In genomic region chr20:49787371-49788357, GRCh38 we compare ENCODE assay signal across 21 cellular contexts.
"Had no signal": no experiment of that assay in that cellular context is flagged by ENCODE, and none has a peak within 500 bp of the region (broad histone marks: within the 10 kb centered on the region; RNA-seq: fewer than 3 reads in every experiment).

No MANE protein-coding gene starts in this region.

- H3K27ac ChIP-seq: breast epithelium, epithelial cell of prostate, ovary, prostate gland, thyroid gland had no signal

- H3K4me3 ChIP-seq: breast epithelium, heart right ventricle, ovary, prostate gland, thyroid gland had no signal

- H3K27me3 ChIP-seq: breast epithelium, heart right ventricle, ovary, thyroid gland had no signal

- DNase-seq: activated CD4-positive, alpha-beta T cell treated with anti-CD3 and anti-CD28 coated beads for 36 hours; activated CD4-positive, alpha-beta T cell treated with anti-CD3 and anti-CD28 coated beads, Interleukin-2, amount 50 U/mL, for 48 hours; activated CD8-positive, alpha-beta memory T cell treated with anti-CD3 and anti-CD28 coated beads, Interleukin-2, amount 50 U/mL, for 48 hours; activated naive CD4-positive, alpha-beta T cell treated with anti-CD3 and anti-CD28 coated beads for 36 hours; activated naive CD8-positive, alpha-beta T cell treated with anti-CD3 and anti-CD28 coated beads, Interleukin-2, amount 10 ng/mL, durations not matched to agents 7 days and 5 days; activated T-cell treated with anti-CD3 and anti-CD28 coated beads, Interleukin-2, amount 50 U/mL, for 48 hours; amniotic stem cell; heart right ventricle; islet precursor cell; left cardiac atrium; midbrain; natural killer cell; ovary; stimulated activated CD4-positive, alpha-beta T cell treated with anti-CD3 and anti-CD28 coated beads, Interleukin-4, amount 100 ng/mL, for 24 hours; substantia nigra; T-helper 9 cell; thyroid gland had no signal

- H3K4me1 ChIP-seq: breast epithelium, prostate gland, thyroid gland had no signal

- H3K9me3 ChIP-seq: breast epithelium, heart right ventricle, ovary, prostate gland, thyroid gland had no signal

- H3K36me3 ChIP-seq: breast epithelium, heart right ventricle, ovary, prostate gland, thyroid gland had no signal

- ATAC-seq: activated CD4-positive, alpha-beta T cell treated with anti-CD3 and anti-CD28 coated beads for 36 hours; heart right ventricle; left cardiac atrium; natural killer cell; WTC11 had no signal
